ENCODE assay signal across 23 cellular contexts in the genomic region with DNA sequence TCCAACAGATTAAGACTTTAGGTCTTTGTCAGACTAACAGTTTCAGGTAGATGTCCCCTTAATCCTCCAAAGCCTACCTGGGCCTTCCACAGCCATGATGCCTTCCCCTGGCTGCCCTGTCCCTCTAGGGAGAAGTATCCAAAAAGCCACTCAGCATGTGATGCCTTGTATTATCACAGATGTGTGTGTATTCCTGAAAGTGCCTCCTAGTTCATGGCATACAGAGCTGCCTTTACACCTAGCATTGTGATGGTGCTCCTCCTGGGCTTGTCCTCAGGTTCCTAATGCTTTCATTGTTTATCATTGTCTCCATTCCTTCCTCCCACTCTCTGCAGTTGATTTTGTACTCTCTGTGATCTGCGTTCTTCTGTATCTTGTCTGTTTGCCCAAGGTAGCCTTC. TPM values are rescaled to one million over a fixed set of nuclear protein-coding genes. Genes with fewer than 3 reads are reported as not detected.
A peak's percentile ranks its signal among the peaks of the same experiment; 100 is the strongest.
DNase-seq lines count a peak whose midpoint lies in the region; ATAC-seq, FAIRE-seq and TF ChIP-seq lines count a peak whose summit lies in the region.
"Had no signal": no experiment of that assay in that cellular context is flagged by ENCODE, and none has a peak within 500 bp of the region (broad histone marks: within the 10 kb centered on the region; RNA-seq: fewer than 3 reads in every experiment).

No MANE protein-coding gene starts in this region.

- TF ChIP-seq CTCF in esophagus squamous epithelium (IDR thresholded peaks at IDR 0.05) (no peak), transverse colon (IDR thresholded peaks at IDR 0.05) (no peak), kidney (IDR thresholded peaks at IDR 0.05; ENCODE audit: borderline replicate concordance, extremely low read depth, insufficient read depth) (no peak)

- H3K23ac ChIP-seq in trophoblast cell (ENCODE audit: low read length): no peak overlapping the region

- H3K4me2 ChIP-seq in trophoblast cell (ENCODE audit: low read length): no peak overlapping the region

- H2BK12ac ChIP-seq in trophoblast cell (ENCODE audit: low read length): no peak overlapping the region

- H3K9ac ChIP-seq in trophoblast cell (ENCODE audit: low read length): no peak overlapping the region
- H3K9ac ChIP-seq in kidney (ENCODE audit: low read length in 2 of 2): no peak overlapping the region

- H3K4me1 ChIP-seq in esophagus squamous epithelium: peaks cover 0 to 42% (median 10%) of the 10 kb centered on the region in 3 donors
- H3K4me1 ChIP-seq in trophoblast cell (ENCODE audit: control insufficient read depth in 1 of 2, insufficient read depth in 2 of 2, low read length in 2 of 2): peaks cover 3 to 8% of the 10 kb centered on the region in 2 experiments
- peaks cover 7 to 43% (median 13%) of the 10 kb centered on the region in 4 donors for H3K4me1 ChIP-seq in transverse colon
- peaks cover 3% of the 10 kb centered on the region in 2 donors for H3K4me1 ChIP-seq in kidney (ENCODE audit: control insufficient read depth in 1 of 2, insufficient read depth in 1 of 2, low read depth in 1 of 2, low read length in 2 of 2)

- TF ChIP-seq EP300 in transverse colon (IDR thresholded peaks at IDR 0.05; ENCODE audit: low read depth): no peak

- H3K14ac ChIP-seq in trophoblast cell (ENCODE audit: low read length): no peak overlapping the region

- H3K18ac ChIP-seq in trophoblast cell (ENCODE audit: low read length): no peak overlapping the region

- peaks cover 10% of the 10 kb centered on the region for H3K36me3 Mint-ChIP-seq in T-helper 17 cell (ENCODE audit: low read depth)
- H3K36me3 Mint-ChIP-seq in activated naive CD4-positive, alpha-beta T cell treated with anti-CD3 and anti-CD28 coated beads for 36 hours (ENCODE audit: low read depth): peaks cover 3% of the 10 kb centered on the region

- no peak for FAIRE-seq in kidney (lab: Jason Lieb, UNC)

- DNase-seq in T-helper 17 cell (no peak), esophagus squamous epithelium (lab: John Stamatoyannopoulos, UW) (no peak), trophoblast cell (no peak), transverse colon (no peak), kidney (no peak)
- no peak for DNase-seq in activated naive CD4-positive, alpha-beta T cell treated with anti-CD3 and anti-CD28 coated beads for 36 hours
- DNase-seq: activated CD4-positive, alpha-beta T cell treated with anti-CD3 and anti-CD28 coated beads, Interleukin-2, amount 10 ng/mL, durations not matched to agents 7 days and 5 days; caudate nucleus; COR-L47; effector CD4-positive, alpha-beta T cell; Karpas-422; NCI-H1092 treated with DMSO at 0.1 percent for 48 hours; NCI-H2107; NCI-H510A treated with DMSO at 0.1 percent for 48 hours; nephron progenitor cell; Right ventricle myocardium superior; stimulated activated CD4-positive, alpha-beta T cell treated with anti-CD3 and anti-CD28 coated beads, Interleukin-15, amount 100 ng/mL, for 24 hours; T-helper 1 cell; upper lobe of left lung had no signal

- H2AFZ ChIP-seq in trophoblast cell (ENCODE audit: insufficient read depth, low read length, poor library complexity): no peak overlapping the region

- CTCF ChIA-PET in activated naive CD4-positive, alpha-beta T cell treated with anti-CD3 and anti-CD28 coated beads for 36 hours (lab: Charles Lee): no interaction called here

- no peaks in the 10 kb centered on the region for H3K9me3 ChIP-seq in T-helper 17 cell (ENCODE audit: control insufficient read depth, low read length, poor library complexity, severe bottlenecking)
- no peaks in the 10 kb centered on the region for H3K9me3 ChIP-seq in esophagus squamous epithelium
- no peaks in the 10 kb centered on the region for H3K9me3 ChIP-seq in trophoblast cell (ENCODE audit: insufficient read depth, low read depth, low read length)
- no peaks in the 10 kb centered on the region for H3K9me3 ChIP-seq in transverse colon
- no peaks in the 10 kb centered on the region for H3K9me3 ChIP-seq in kidney (ENCODE audit: control insufficient read depth in 1 of 2, low read length in 2 of 2)
- H3K9me3 ChIP-seq: upper lobe of left lung had no signal

- TF ChIP-seq POLR2A in esophagus squamous epithelium (IDR thresholded peaks at IDR 0.05) (no peak), transverse colon (IDR thresholded peaks at IDR 0.05) (no peak)

- no peaks in the 10 kb centered on the region for H3K27me3 Mint-ChIP-seq in T-helper 17 cell
- H3K27me3 Mint-ChIP-seq in activated naive CD4-positive, alpha-beta T cell treated with anti-CD3 and anti-CD28 coated beads for 36 hours (ENCODE audit: low read depth): no peaks in the 10 kb centered on the region
- H3K27me3 Mint-ChIP-seq: activated CD4-positive, alpha-beta T cell treated with anti-CD3 and anti-CD28 coated beads, Interleukin-2, amount 10 ng/mL, durations not matched to agents 7 days and 5 days; B cell had no signal

- H3K79me1 ChIP-seq in trophoblast cell (ENCODE audit: low read length): peaks cover 3% of the 10 kb centered on the region

- H4K91ac ChIP-seq in trophoblast cell (ENCODE audit: low read depth, low read length): no peak overlapping the region

- no peak overlapping the region for H3K4ac ChIP-seq in trophoblast cell (ENCODE audit: low read depth, low read length)

- ATAC-seq in T-helper 17 cell (no peak), GM21526 (IDR thresholded peaks at IDR 0.05; ENCODE audit: low FRiP score, unreplicated experiment) (no peak), HG02588 (IDR thresholded peaks at IDR 0.05; ENCODE audit: unreplicated experiment) (no peak)
- ATAC-seq: stimulated activated effector memory CD8-positive, alpha-beta T cell treated with anti-CD3 and anti-CD28 coated beads, Interleukin-12 subunit alpha, Interleukin-12 subunit beta, amount 100 ng/mL, for 72 hours had no signal

- H3K27ac ChIP-seq in esophagus squamous epithelium: peak overlapping the region in 3 of 4 donors; percentile 67 to 72 (median 68)
- peak overlapping the region; percentile 29 for H3K27ac ChIP-seq in trophoblast cell (ENCODE audit: low read depth, low read length)
- H3K27ac ChIP-seq in transverse colon: peak overlapping the region; percentile 72 to 90 (median 85)
- H3K27ac ChIP-seq in kidney (ENCODE audit: low read depth in 2 of 2, low read length in 2 of 2): peak overlapping the region in 1 of 2 donors; percentile 28

- H2AK5ac ChIP-seq in trophoblast cell (ENCODE audit: low read length): no peak overlapping the region

- H4K8ac ChIP-seq in trophoblast cell (ENCODE audit: low read depth, low read length): no peak overlapping the region

- no peaks in the 10 kb centered on the region for H3K9me3 Mint-ChIP-seq in activated naive CD4-positive, alpha-beta T cell treated with anti-CD3 and anti-CD28 coated beads for 36 hours
- H3K9me3 Mint-ChIP-seq: activated CD4-positive, alpha-beta T cell treated with anti-CD3 and anti-CD28 coated beads, Interleukin-2, amount 10 ng/mL, durations not matched to agents 7 days and 5 days; stimulated activated effector memory CD8-positive, alpha-beta T cell treated with anti-CD3 and anti-CD28 coated beads, Interleukin-12 subunit alpha, Interleukin-12 subunit beta, amount 100 ng/mL, for 72 hours had no signal

- in situ Hi-C loops in transverse colon (cut with MboI; ENCODE audit: low pct_ligation_motif_present in 1 of 4, low pct_unique_long_range_greater_than_20kb in 1 of 4, low sequenced_read_pairs in 3 of 4): loop anchor here in 1 of 4 donors (25.0 kb wide), 1 partner anchor 201 kb away; no protein-coding TSS in a partner anchor

- peak overlapping the region; percentile 57 for H3K4me3 Mint-ChIP-seq in T-helper 17 cell
- H3K4me3 Mint-ChIP-seq in activated naive CD4-positive, alpha-beta T cell treated with anti-CD3 and anti-CD28 coated beads for 36 hours: no peak overlapping the region
- H3K4me3 Mint-ChIP-seq: activated CD4-positive, alpha-beta T cell treated with anti-CD3 and anti-CD28 coated beads, Interleukin-2, amount 10 ng/mL, durations not matched to agents 7 days and 5 days; B cell; nephron progenitor cell; stimulated activated effector memory CD8-positive, alpha-beta T cell treated with anti-CD3 and anti-CD28 coated beads, Interleukin-12 subunit alpha, Interleukin-12 subunit beta, amount 100 ng/mL, for 72 hours had no signal

- H3K27me3 ChIP-seq in esophagus squamous epithelium (no peaks in the 10 kb centered on the region), trophoblast cell (ENCODE audit: insufficient read depth, low read length) (no peaks in the 10 kb centered on the region), transverse colon (no peaks in the 10 kb centered on the region)
- H3K27me3 ChIP-seq: upper lobe of left lung had no signal

- peaks cover 20% of the 10 kb centered on the region for H3K4me1 Mint-ChIP-seq in T-helper 17 cell
- peaks cover 14% of the 10 kb centered on the region for H3K4me1 Mint-ChIP-seq in activated naive CD4-positive, alpha-beta T cell treated with anti-CD3 and anti-CD28 coated beads for 36 hours (ENCODE audit: low read depth)

- H4K12ac ChIP-seq in trophoblast cell (ENCODE audit: low read depth, low read length): no peak overlapping the region

- H3K4me3 ChIP-seq in esophagus squamous epithelium: no peak overlapping the region
- H3K4me3 ChIP-seq in trophoblast cell (ENCODE audit: low read depth, low read length): no peak overlapping the region
- H3K4me3 ChIP-seq in transverse colon: no peak overlapping the region
- H3K4me3 ChIP-seq in kidney (ENCODE audit: low read length in 2 of 2): no peak overlapping the region
- H3K4me3 ChIP-seq: upper lobe of left lung had no signal

- H3K36me3 ChIP-seq in esophagus squamous epithelium (no peaks in the 10 kb centered on the region), trophoblast cell (ENCODE audit: control insufficient read depth in 1 of 2, insufficient read depth in 2 of 2, low read length in 2 of 2) (peaks cover 2 to 15% of the 10 kb centered on the region in 2 experiments), transverse colon (no peaks in the 10 kb centered on the region), kidney (ENCODE audit: control insufficient read depth in 1 of 2, insufficient read depth in 2 of 2, low read length in 2 of 2) (peaks cover 0 to 2% of the 10 kb centered on the region in 2 donors)

- H2BK5ac ChIP-seq in trophoblast cell (ENCODE audit: low read depth, low read length, poor library complexity): no peak overlapping the region

- H3K27ac Mint-ChIP-seq in T-helper 17 cell: no peak overlapping the region
- H3K27ac Mint-ChIP-seq in activated naive CD4-positive, alpha-beta T cell treated with anti-CD3 and anti-CD28 coated beads for 36 hours: no peak overlapping the region
- H3K27ac Mint-ChIP-seq: activated CD4-positive, alpha-beta T cell treated with anti-CD3 and anti-CD28 coated beads, Interleukin-2, amount 10 ng/mL, durations not matched to agents 7 days and 5 days; B cell; nephron progenitor cell; stimulated activated effector memory CD8-positive, alpha-beta T cell treated with anti-CD3 and anti-CD28 coated beads, Interleukin-12 subunit alpha, Interleukin-12 subunit beta, amount 100 ng/mL, for 72 hours had no signal

- intact Hi-C loops in esophagus squamous epithelium (cut with DNase I) (no loop called here), transverse colon (cut with DNase I; ENCODE audit: low total_unique reads) (no loop called here), kidney (cut with DNase I) (no loop called here)
- intact Hi-C loops in activated naive CD4-positive, alpha-beta T cell treated with anti-CD3 and anti-CD28 coated beads for 36 hours (cut with micrococcal nuclease): no loop called here

- no peaks in the 10 kb centered on the region for H3K79me2 ChIP-seq in trophoblast cell (ENCODE audit: control insufficient read depth, insufficient read depth, low read length, poor library complexity)

- 71 to 90% methylated on average over 1 of the region's 1 CpG for WGBS in esophagus squamous epithelium, 2 donors
- no CpG with 5 or more reads among the region's 1 CpG for WGBS in trophoblast cell (ENCODE audit: extremely low coverage, insufficient coverage, insufficient read length)
- 43 to 67% methylated on average over 1 of the region's 1 CpG for WGBS in transverse colon (ENCODE audit: low coverage in 1 of 2), 2 donors

- no peak overlapping the region for H2BK120ac ChIP-seq in trophoblast cell (ENCODE audit: insufficient read depth, low read length, poor library complexity)

RNA-seq across cellular contexts. Expression of gene CMSS1, which starts 43.6 kb away (rescaled TPM):
- 10 to 100 TPM; 18.9 to 20.4 TPM for total RNA-seq in T-helper 17 cell
- 10 to 100 TPM in 3 of 4 donors, 1 to 10 TPM in 1; 9.2 to 18.5 (median 12.9) TPM for total RNA-seq in esophagus squamous epithelium
- 35.8 and 36.3 TPM in 2 replicates for polyA plus RNA-seq in trophoblast cell (2013)
- total RNA-seq in transverse colon: 10 to 100 TPM in 1 of 4 donors, 1 to 10 TPM in 3; 2.4 to 29.9 (median 5.2) TPM
- total RNA-seq in kidney: 27.0 TPM
- 26.4 TPM for polyA plus RNA-seq in kidney (ENCODE audit: insufficient read depth, low read depth, low replicate concordance)
- 100 to 1,000 TPM in 1 of 2 experiments, 10 to 100 TPM in 1; 95.8 to 106 TPM for total RNA-seq in activated naive CD4-positive, alpha-beta T cell treated with anti-CD3 and anti-CD28 coated beads for 36 hours
